9 cellular contexts compared by ENCODE assay signal in the genomic region with DNA sequence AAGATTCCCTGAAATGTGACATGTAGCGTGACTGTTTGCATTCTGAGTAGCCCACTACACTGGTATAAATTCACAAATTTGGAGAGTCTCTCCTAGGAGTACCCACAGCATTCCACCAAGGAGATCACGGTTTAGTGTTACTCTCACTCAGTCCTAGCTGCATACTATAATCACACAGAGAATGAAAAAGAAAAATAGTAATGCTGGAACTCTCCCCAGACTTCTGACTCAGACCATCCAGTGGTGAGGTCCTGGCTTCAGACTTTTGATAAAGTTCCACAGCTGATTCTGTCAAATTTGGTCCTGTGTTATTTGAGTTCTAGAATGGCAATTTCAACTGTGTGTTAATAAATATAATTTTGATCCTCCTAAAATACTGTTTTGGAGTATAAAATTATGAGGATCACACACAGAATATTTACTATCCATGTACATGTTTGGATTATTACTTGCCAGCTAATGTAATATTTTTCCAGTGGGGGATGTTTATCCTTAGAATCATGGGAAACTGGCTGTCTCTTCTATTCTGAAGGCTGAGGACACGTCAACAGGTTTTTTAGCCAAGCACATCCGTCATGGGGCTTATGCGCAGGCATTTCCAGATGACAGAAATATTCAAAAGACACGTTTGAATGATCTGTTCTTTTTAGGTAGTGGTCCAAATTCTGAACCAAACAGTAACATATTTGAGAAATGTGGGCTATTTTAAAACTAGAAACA. TPM values are rescaled to one million over a fixed set of nuclear protein-coding genes. Genes with fewer than 3 reads are reported as not detected.
DNase-seq lines count a peak whose midpoint lies in the region; ATAC-seq and TF ChIP-seq lines count a peak whose summit lies in the region.
"Had no signal": no experiment of that assay in that cellular context is flagged by ENCODE, and none has a peak within 500 bp of the region (broad histone marks: within the 10 kb centered on the region; RNA-seq: fewer than 3 reads in every experiment).

No MANE protein-coding gene starts in this region.

- H3K27me3 ChIP-seq in fibroblast of lung (ENCODE audit: control insufficient read depth, insufficient read depth, low read length): no peaks in the 10 kb centered on the region
- H3K27me3 ChIP-seq: neutrophil had no signal

- DNase-seq in A172 (ENCODE audit: low spot score) (peak; percentile 28), M059J (ENCODE audit: low read depth) (peak; percentile 71), fibroblast of lung (ENCODE audit: low read depth in 2 of 2) (peak; percentile 83 to 89), omental fat pad (ENCODE audit: low spot score) (no peak), NOMO-1 (lab: John Stamatoyannopoulos, UW; ENCODE audit: unreplicated experiment in 2 of 2) (no peak), ecto neural progenitor cell (ENCODE audit: low spot score) (no peak)

- H3K4me1 ChIP-seq in fibroblast of lung (ENCODE audit: control insufficient read depth, extremely low read depth, insufficient read depth, low read length): peaks cover 7% of the 10 kb centered on the region

- no peak overlapping the region for H2AFZ ChIP-seq in fibroblast of lung (ENCODE audit: low read length)

- no peaks in the 10 kb centered on the region for H4K20me1 ChIP-seq in fibroblast of lung (ENCODE audit: control insufficient read depth, extremely low read depth, insufficient read depth, low read length)

- H3K36me3 ChIP-seq in fibroblast of lung (ENCODE audit: control insufficient read depth, insufficient read depth, low read length): no peaks in the 10 kb centered on the region
- H3K36me3 ChIP-seq: neutrophil had no signal

- no peak overlapping the region for H3K27ac ChIP-seq in fibroblast of lung (ENCODE audit: insufficient read depth, low read length)
- H3K27ac ChIP-seq: neutrophil had no signal

- no peak overlapping the region for H3K4me3 ChIP-seq in fibroblast of lung (replicated peaks in 1 of 4; ENCODE audit: control extremely low read depth in 1 of 4, insufficient read depth in 1 of 4, low read depth in 3 of 4, low read length in 4 of 4)

- no peaks in the 10 kb centered on the region for H3K79me2 ChIP-seq in fibroblast of lung (ENCODE audit: control insufficient read depth, insufficient read depth, low read length)

- TF ChIP-seq CTCF in fibroblast of lung (conservative IDR thresholded peaks at IDR 0.05 in 1 of 2, IDR thresholded peaks at IDR 0.05 in 1 of 2; ENCODE audit: low read depth in 1 of 2, low read length in 2 of 2) (no peak), omental fat pad (IDR thresholded peaks at IDR 0.05) (no peak)

- no peak overlapping the region for H3K9ac ChIP-seq in fibroblast of lung (ENCODE audit: insufficient read depth, low read length)

- peak overlapping the region; percentile 23 for H3K4me2 ChIP-seq in fibroblast of lung (ENCODE audit: extremely low read depth, insufficient read depth, low read length)

- ATAC-seq in omental fat pad (ENCODE audit: low FRiP score) (peak; percentile 92), HG03565 (IDR thresholded peaks at IDR 0.05; ENCODE audit: unreplicated experiment) (no peak), HG03175 (IDR thresholded peaks at IDR 0.05; ENCODE audit: unreplicated experiment) (no peak)

- no peaks in the 10 kb centered on the region for H3K9me3 ChIP-seq in fibroblast of lung (ENCODE audit: control insufficient read depth, insufficient read depth, low read depth, low read length)
- H3K9me3 ChIP-seq: neutrophil had no signal

RNA-seq across cellular contexts. Expression of a gene that starts 5.1 kb away (rescaled TPM):
- 0.09 and 0.60 TPM in 2 replicates for total RNA-seq in A172 (2014; rRNA removed; shearing (Covaris generic))
- total RNA-seq in M059J (2014; rRNA removed; shearing (Covaris generic)): 2.2 and 3.0 TPM in 2 replicates
- total RNA-seq in fibroblast of lung (1.3 and 2.8 TPM in 2 replicates), omental fat pad (10 to 100 TPM in 2 of 4 donors, 1 to 10 TPM in 2; 4.7 to 15.3 (median 9.0) TPM)
- 3.0 and 4.6 TPM in 2 replicates for polyA plus RNA-seq in fibroblast of lung
- 2.3 and 2.7 TPM in 2 replicates for polyA plus RNA-seq in fibroblast of lung (2012)
- 0.07 and 0.59 TPM in 2 replicates for polyA minus RNA-seq in fibroblast of lung (ENCODE audit: low replicate concordance)

Comparison
In these comparisons a context has a peak if more than half of its experiments do, and no peak if none do; other contexts are left out.
1. DNase-seq: peak in A172 (single experiment), M059J (single experiment) and fibroblast of lung (2 of 2); none in omental fat pad (single experiment), NOMO-1 (0 of 2) and ecto neural progenitor cell (single experiment).